Comparison of ENCODE assay signal across 10 cellular contexts in genomic region chr11:65554057-65554818, GRCh38. TPM values are rescaled to one million over a fixed set of nuclear protein-coding genes. Genes with fewer than 3 reads are reported as not detected.
A peak's percentile ranks its signal among the peaks of the same experiment; 100 is the strongest.
DNase-seq lines count a peak whose midpoint lies in the region; ATAC-seq and TF ChIP-seq lines count a peak whose summit lies in the region.
"Had no signal": no experiment of that assay in that cellular context is flagged by ENCODE, and none has a peak within 500 bp of the region (broad histone marks: within the 10 kb centered on the region; RNA-seq: fewer than 3 reads in every experiment).

No MANE protein-coding gene starts in this region.

- CTCF ChIA-PET in T-cell (lab: Charles Lee), result interaction anchor here in 1 of 2 donors (1.0 kb wide), 1 partner anchor 13 kb away, joined by 3 read pairs; no protein-coding TSS in a partner anchor

- peaks cover 67% of the 10 kb centered on the region for H3K4me1 Mint-ChIP-seq in activated T-cell treated with anti-CD3 and anti-CD28 coated beads, Interleukin-2, amount 50 U/mL, for 72 hours (ENCODE audit: low read depth)
- peaks cover 60 to 69% (median 62%) of the 10 kb centered on the region in 3 donors for H3K4me1 Mint-ChIP-seq in T-cell

- H3K79me2 ChIP-seq in hepatocyte, result peaks cover 29% of the 10 kb centered on the region

- H3K27me3 ChIP-seq in hepatocyte (no peaks in the 10 kb centered on the region), thoracic aorta (replicated peaks; ENCODE audit: insufficient read depth) (no peaks in the 10 kb centered on the region)

- TF ChIP-seq CTCF in hepatocyte (IDR thresholded peaks at IDR 0.05; ENCODE audit: poor library complexity) (no peak), thoracic aorta (IDR thresholded peaks at IDR 0.05) (no peak)

- no peaks in the 10 kb centered on the region for H3K9me3 Mint-ChIP-seq in activated T-cell treated with anti-CD3 and anti-CD28 coated beads, Interleukin-2, amount 50 U/mL, for 72 hours
- no peaks in the 10 kb centered on the region for H3K9me3 Mint-ChIP-seq in T-cell

- no peaks in the 10 kb centered on the region for H4K20me1 ChIP-seq in hepatocyte (ENCODE audit: insufficient read depth, poor library complexity, severe bottlenecking)

- H3K4me3 ChIP-seq in hepatocyte (no peak overlapping the region), thoracic aorta (no peak overlapping the region)

- H3K9me3 ChIP-seq in hepatocyte (ENCODE audit: low read depth) (no peaks in the 10 kb centered on the region), thoracic aorta (no peaks in the 10 kb centered on the region)

- H3K9me2 ChIP-seq in hepatocyte (replicated peaks; ENCODE audit: insufficient read depth), result no peaks in the 10 kb centered on the region

- ATAC-seq in activated T-cell treated with anti-CD3 and anti-CD28 coated beads, Interleukin-2, amount 50 U/mL, for 72 hours (replicated peaks in 1 of 2), result no peak
- ATAC-seq in T-cell (replicated peaks in 1 of 4) (peak in 1 of 4 experiments; percentile 12), thoracic aorta (ENCODE audit: insufficient number of reproducible peaks, low FRiP score, low read depth) (no peak), HG03442 (IDR thresholded peaks at IDR 0.05; ENCODE audit: unreplicated experiment) (no peak)

- no peak for DNase-seq in activated T-cell treated with anti-CD3 and anti-CD28 coated beads, Interleukin-2, amount 50 U/mL, for 72 hours
- no peak for DNase-seq in activated T-cell treated with anti-CD3 and anti-CD28 coated beads, Interleukin-2, amount 50 U/mL, for 48 hours
- DNase-seq in T-cell, result peak in 1 of 34 experiments; percentile 14
- no peak for DNase-seq in hepatocyte (ENCODE audit: low spot score)
- no peak for DNase-seq in thoracic aorta (ENCODE audit: low spot score)
- DNase-seq in medulla oblongata (ENCODE audit: extremely low spot score), result no peak
- no peak for DNase-seq in GF-D8 (lab: John Stamatoyannopoulos, UW)
- DNase-seq: NCI-H2081, WERI-Rb-1 had no signal

- no peaks in the 10 kb centered on the region for H3K36me3 ChIP-seq in hepatocyte (replicated peaks; ENCODE audit: insufficient read depth, low read depth)
- H3K36me3 ChIP-seq in thoracic aorta, result peaks cover 13% of the 10 kb centered on the region
- H3K36me3 ChIP-seq: WERI-Rb-1 had no signal

- H3K27ac ChIP-seq in hepatocyte (no peak overlapping the region), thoracic aorta (peak overlapping the region; percentile 96 to 99)
- H3K27ac ChIP-seq: WERI-Rb-1 had no signal

- H3K4me1 ChIP-seq in hepatocyte (ENCODE audit: insufficient read depth) (peaks cover 40% of the 10 kb centered on the region), thoracic aorta (ENCODE audit: control insufficient read depth in 1 of 2, low read depth in 2 of 2) (peaks cover 27 to 42% of the 10 kb centered on the region in 2 donors)

- peak overlapping the region; percentile 33 for H3K4me2 ChIP-seq in hepatocyte

- peak overlapping the region; percentile 75 to 87 for H3K4me3 Mint-ChIP-seq in activated T-cell treated with anti-CD3 and anti-CD28 coated beads, Interleukin-2, amount 50 U/mL, for 72 hours
- H3K4me3 Mint-ChIP-seq in T-cell, result peak overlapping the region; percentile 39 to 91 (median 65)

- H2AFZ ChIP-seq in hepatocyte, result no peak overlapping the region

- H3K36me3 Mint-ChIP-seq in activated T-cell treated with anti-CD3 and anti-CD28 coated beads, Interleukin-2, amount 50 U/mL, for 72 hours (ENCODE audit: insufficient read depth in 2 of 2), result peaks cover 7 to 12% of the 10 kb centered on the region in 2 donors
- peaks cover 12% of the 10 kb centered on the region for H3K36me3 Mint-ChIP-seq in T-cell

- WGBS in hepatocyte (ENCODE audit: low lambda C conversion rate, missing lambda C conversion rate), result 84% methylated on average over 27 of the region's 27 CpGs

- H3K27ac Mint-ChIP-seq in activated T-cell treated with anti-CD3 and anti-CD28 coated beads, Interleukin-2, amount 50 U/mL, for 72 hours, result peak overlapping the region; percentile 29
- H3K27ac Mint-ChIP-seq in T-cell, result peak overlapping the region; percentile 93 to 95

- no peaks in the 10 kb centered on the region for H3K27me3 Mint-ChIP-seq in activated T-cell treated with anti-CD3 and anti-CD28 coated beads, Interleukin-2, amount 50 U/mL, for 72 hours (ENCODE audit: low read depth)
- no peaks in the 10 kb centered on the region for H3K27me3 Mint-ChIP-seq in T-cell

- POLR2A ChIA-PET in T-cell (lab: Charles Lee), result interaction anchor here in 1 of 2 donors (0.5 to 0.6 kb wide), 2 partner anchors 12 to 89 kb away, joined by 3 read pairs; no protein-coding TSS in a partner anchor

RNA-seq across cellular contexts. Expression of gene LTBP3, which starts 3.9 kb away (rescaled TPM):
- 100 to 1,000 TPM; 106 TPM for total RNA-seq in activated T-cell treated with anti-CD3 and anti-CD28 coated beads, Interleukin-2, amount 50 U/mL, for 72 hours
- total RNA-seq in T-cell (100 to 1,000 TPM; 200 to 364 (median 284) TPM), hepatocyte (46.0 and 53.7 TPM in 2 replicates), thoracic aorta (100 to 1,000 TPM; 492 to 512 TPM)
- 85.3 and 101 TPM in 2 replicates for polyA plus RNA-seq in hepatocyte

RNA-seq across cellular contexts. Expression of gene ZNRD2, which starts 16.0 kb away (rescaled TPM):
- total RNA-seq in activated T-cell treated with anti-CD3 and anti-CD28 coated beads, Interleukin-2, amount 50 U/mL, for 72 hours, result 10 to 100 TPM; 23.5 to 25.1 TPM
- total RNA-seq in T-cell (10 to 100 TPM; 32.5 to 36.9 (median 34.5) TPM), hepatocyte (20.5 and 20.8 TPM in 2 replicates), thoracic aorta (10 to 100 TPM; 38.4 to 51.7 TPM)
- 52.4 and 57.3 TPM in 2 replicates for polyA plus RNA-seq in hepatocyte

RNA-seq across cellular contexts. Expression of gene FAM89B, which starts 18.1 kb away (rescaled TPM):
- 10 to 100 TPM; 21.4 to 26.7 TPM for total RNA-seq in activated T-cell treated with anti-CD3 and anti-CD28 coated beads, Interleukin-2, amount 50 U/mL, for 72 hours
- total RNA-seq in T-cell (10 to 100 TPM; 36.3 to 72.9 (median 69.3) TPM), hepatocyte (28.5 and 34.1 TPM in 2 replicates), thoracic aorta (100 to 1,000 TPM in 1 of 2 donors, 10 to 100 TPM in 1; 53.3 to 127 TPM)
- polyA plus RNA-seq in hepatocyte, result 105 and 112 TPM in 2 replicates

RNA-seq across cellular contexts. Expression of gene EHBP1L1, which starts 21.6 kb away (rescaled TPM):
- 100 to 1,000 TPM in 1 of 2 donors, 10 to 100 TPM in 1; 93.9 to 113 TPM for total RNA-seq in activated T-cell treated with anti-CD3 and anti-CD28 coated beads, Interleukin-2, amount 50 U/mL, for 72 hours
- total RNA-seq in T-cell (100 to 1,000 TPM; 115 to 170 (median 150) TPM), hepatocyte (8.4 and 20.9 TPM in 2 replicates), thoracic aorta (100 to 1,000 TPM; 286 to 395 TPM)
- 12.5 and 18.1 TPM in 2 replicates for polyA plus RNA-seq in hepatocyte

RNA-seq across cellular contexts. Expression of gene SCYL1, which starts 29.4 kb away (rescaled TPM):
- 10 to 100 TPM; 77.9 to 83.4 TPM for total RNA-seq in activated T-cell treated with anti-CD3 and anti-CD28 coated beads, Interleukin-2, amount 50 U/mL, for 72 hours
- 10 to 100 TPM; 66.4 to 96.8 (median 76.8) TPM for total RNA-seq in T-cell
- total RNA-seq in hepatocyte, result 80.4 and 83.9 TPM in 2 replicates
- 162 and 167 TPM in 2 replicates for polyA plus RNA-seq in hepatocyte
- total RNA-seq in thoracic aorta, result 100 to 1,000 TPM in 1 of 2 donors, 10 to 100 TPM in 1; 96.8 to 106 TPM
